ENCODE assay signal across 9 cellular contexts in genomic region chr6:158230967-158231550, GRCh38.
A peak's percentile ranks its signal among the peaks of the same experiment; 100 is the strongest.
DNase-seq lines count a peak whose midpoint lies in the region; ATAC-seq, FAIRE-seq and TF ChIP-seq lines count a peak whose summit lies in the region.
"Had no signal": no experiment of that assay in that cellular context is flagged by ENCODE, and none has a peak within 500 bp of the region (broad histone marks: within the 10 kb centered on the region; RNA-seq: fewer than 3 reads in every experiment).

No MANE protein-coding gene starts in this region.

- H3K4me2 ChIP-seq in PC-9: peak overlapping the region; percentile 79

- peaks cover 30 to 44% (median 37%) of the 10 kb centered on the region in 3 donors for H3K4me1 Mint-ChIP-seq in CD8-positive, alpha-beta memory T cell

- H3K36me3 Mint-ChIP-seq in CD8-positive, alpha-beta memory T cell: peaks cover 0 to 10% (median 0%) of the 10 kb centered on the region in 3 donors

- peaks cover 24% of the 10 kb centered on the region for H3K4me1 ChIP-seq in CD8-positive, alpha-beta memory T cell (ENCODE audit: insufficient read depth, low read length)
- H3K4me1 ChIP-seq in PC-9 (replicated peaks; ENCODE audit: insufficient read depth) (peaks cover 20% of the 10 kb centered on the region), pancreas (peaks cover 0 to 3% (median 0%) of the 10 kb centered on the region in 3 donors)

- BruUV-seq in PC-9 (replicated peaks; lab: Mats Ljungman, UMichigan): TSS peak; percentile 76

- H3K27me3 Mint-ChIP-seq in CD8-positive, alpha-beta memory T cell: no peaks in the 10 kb centered on the region

- peak overlapping the region; percentile 83 to 98 (median 93) for H3K27ac Mint-ChIP-seq in CD8-positive, alpha-beta memory T cell

- CTCF ChIA-PET in CD8-positive, alpha-beta memory T cell (lab: Charles Lee): interaction anchor here (1.0 to 1.6 kb wide), 2 partner anchors 10 to 17 kb away, joined by 3 to 5 read pairs; no protein-coding TSS in a partner anchor
- CTCF ChIA-PET in PC-9 (lab: Charles Lee): no interaction called here

- TF ChIP-seq CTCF in PC-9 (conservative IDR thresholded peaks at IDR 0.05) (no peak), epithelial cell of esophagus (IDR thresholded peaks at IDR 0.05; ENCODE audit: insufficient read depth, low read depth, low read length, missing control alignments) (no peak), pancreas (IDR thresholded peaks at IDR 0.05) (no peak)

- H4K20me1 ChIP-seq in PC-9 (ENCODE audit: insufficient read depth): peaks cover 20% of the 10 kb centered on the region

- H3K9me2 ChIP-seq in PC-9 (ENCODE audit: insufficient read depth): no peaks in the 10 kb centered on the region

- H2AFZ ChIP-seq in PC-9: peak overlapping the region; percentile 78

- no peaks in the 10 kb centered on the region for H3K9me3 Mint-ChIP-seq in CD8-positive, alpha-beta memory T cell

- peaks cover 20% of the 10 kb centered on the region; the same call in 1 of the 2 replicates for H3F3A ChIP-seq in PC-9 (ENCODE audit: insufficient read depth, low read depth)

- no peak for DNase-seq in CD8-positive, alpha-beta memory T cell
- DNase-seq in PC-9 (no peak), epithelial cell of esophagus (ENCODE audit: low read depth) (no peak), pancreas (no peak), dedifferentiated amniotic fluid mesenchymal stem cell (ENCODE audit: extremely low spot score) (no peak), amygdala (lab: John Stamatoyannopoulos, UW) (no peak)

- H3K79me2 ChIP-seq in PC-9 (ENCODE audit: low read depth): peaks cover 34% of the 10 kb centered on the region

- peak overlapping the region; percentile 84 to 94 (median 89) for H3K4me3 Mint-ChIP-seq in CD8-positive, alpha-beta memory T cell

- POLR2A ChIA-PET in CD8-positive, alpha-beta memory T cell (lab: Charles Lee): interaction anchor here (0.6 to 0.7 kb wide), 2 partner anchors 167 to 413 kb away, joined by 3 read pairs; no protein-coding TSS in a partner anchor
- POLR2A ChIA-PET in PC-9 (lab: Charles Lee; ENCODE audit: unreplicated experiment): interaction anchor here (0.6 kb wide), 1 partner anchor 14 kb away, joined by 7 read pairs; no protein-coding TSS in a partner anchor

- no peaks in the 10 kb centered on the region for H3K27me3 ChIP-seq in CD8-positive, alpha-beta memory T cell (ENCODE audit: insufficient read depth, low read length, poor library complexity, severe bottlenecking)
- H3K27me3 ChIP-seq in PC-9 (ENCODE audit: insufficient read depth, low read depth): no peaks in the 10 kb centered on the region
- no peaks in the 10 kb centered on the region for H3K27me3 ChIP-seq in pancreas

- H3K4me3 ChIP-seq in CD8-positive, alpha-beta memory T cell (ENCODE audit: low read length): peak overlapping the region; percentile 68
- H3K4me3 ChIP-seq in PC-9 (peak overlapping the region; percentile 61), epithelial cell of esophagus (ENCODE audit: low read length) (peak overlapping the region; percentile 50), pancreas (peak overlapping the region; percentile 37 to 60 (median 44))

- no peak for FAIRE-seq in pancreas (lab: Jason Lieb, UNC)
- FAIRE-seq: TTC549 had no signal

- no peak for ATAC-seq in pancreas
- no peak for ATAC-seq in GM21576 (IDR thresholded peaks at IDR 0.05; ENCODE audit: unreplicated experiment)
- no peak for ATAC-seq in GM21381 (IDR thresholded peaks at IDR 0.05; ENCODE audit: unreplicated experiment)

- peak overlapping the region; percentile 61 for H3K27ac ChIP-seq in CD8-positive, alpha-beta memory T cell (ENCODE audit: low read depth, low read length)
- H3K27ac ChIP-seq in PC-9 (peak overlapping the region; percentile 60), pancreas (peak overlapping the region; percentile 62 to 83 (median 70))

- WGBS in pancreas, 2 donors: 54 to 55% methylated on average over 15 of the region's 15 CpGs

- intact Hi-C loops in PC-9 (cut with micrococcal nuclease; ENCODE audit: unreplicated experiment) (loop anchor here (5.0 kb wide), 1 partner anchor 331 kb away; the partner anchor contains the start of gene TMEM181), pancreas (cut with DNase I) (no loop called here)

- H3K36me3 ChIP-seq in CD8-positive, alpha-beta memory T cell (ENCODE audit: insufficient read depth, low read length): no peaks in the 10 kb centered on the region
- no peaks in the 10 kb centered on the region for H3K36me3 ChIP-seq in PC-9 (ENCODE audit: low read depth)
- H3K36me3 ChIP-seq in pancreas: no peaks in the 10 kb centered on the region

- H3K9me3 ChIP-seq in CD8-positive, alpha-beta memory T cell (ENCODE audit: low read length): no peaks in the 10 kb centered on the region
- no peaks in the 10 kb centered on the region for H3K9me3 ChIP-seq in PC-9 (ENCODE audit: insufficient read depth, low read depth)
- H3K9me3 ChIP-seq in pancreas: no peaks in the 10 kb centered on the region
